ENCODE assay signal across 9 cellular contexts in the genomic region with DNA sequence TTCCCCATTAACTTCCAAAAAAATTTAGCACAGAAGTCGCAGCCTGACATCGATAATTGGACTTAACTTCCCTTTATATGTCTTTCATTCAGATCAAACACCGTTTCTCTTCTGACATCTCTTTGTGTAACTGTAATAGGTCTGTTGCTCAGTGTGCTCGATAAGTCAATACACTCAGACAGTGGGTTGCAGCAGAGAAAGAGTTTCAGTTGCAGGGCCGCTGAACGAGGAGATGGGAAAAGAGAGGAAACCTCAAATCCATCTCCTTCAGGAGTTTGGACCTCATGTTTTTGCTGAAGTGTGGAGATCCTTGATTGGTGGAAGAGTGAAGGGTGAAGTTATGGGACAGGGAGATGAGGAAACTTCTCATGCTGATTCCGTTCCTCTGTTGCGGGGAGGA. TPM values are rescaled to one million over a fixed set of nuclear protein-coding genes. Genes with fewer than 3 reads are reported as not detected.
DNase-seq lines count a peak whose midpoint lies in the region; ATAC-seq and TF ChIP-seq lines count a peak whose summit lies in the region.
"Had no signal": no experiment of that assay in that cellular context is flagged by ENCODE, and none has a peak within 500 bp of the region (broad histone marks: within the 10 kb centered on the region; RNA-seq: fewer than 3 reads in every experiment).

No MANE protein-coding gene starts in this region.

- TF ChIP-seq POLR2A in Peyer's patch (IDR thresholded peaks at IDR 0.05): no peak
- no peak for TF ChIP-seq POLR2A in esophagus muscularis mucosa (IDR thresholded peaks at IDR 0.05; ENCODE audit: low read depth)

- ATAC-seq in psoas muscle (peak in 1 of 4 donors; percentile 27), GM18858 (IDR thresholded peaks at IDR 0.05; ENCODE audit: unreplicated experiment) (no peak), HG03196 (IDR thresholded peaks at IDR 0.05; ENCODE audit: unreplicated experiment) (no peak), HG03460 (IDR thresholded peaks at IDR 0.05; ENCODE audit: unreplicated experiment) (no peak), HG02798 (IDR thresholded peaks at IDR 0.05; ENCODE audit: poor library complexity, unreplicated experiment) (no peak)

- no peak for TF ChIP-seq EP300 in esophagus muscularis mucosa (IDR thresholded peaks at IDR 0.05)

- no peak for DNase-seq in Peyer's patch
- DNase-seq in esophagus muscularis mucosa (ENCODE audit: extremely low spot score): no peak
- DNase-seq in psoas muscle: no peak
- DNase-seq: NCI-H774 had no signal

- TF ChIP-seq CTCF in Peyer's patch (IDR thresholded peaks at IDR 0.05) (no peak), esophagus muscularis mucosa (IDR thresholded peaks at IDR 0.05) (no peak), psoas muscle (IDR thresholded peaks at IDR 0.05) (no peak)

- peaks cover 0 to 20% (median 2%) of the 10 kb centered on the region in 4 donors for H3K4me1 ChIP-seq in Peyer's patch
- peaks cover 27 to 38% (median 36%) of the 10 kb centered on the region in 4 donors for H3K4me1 ChIP-seq in esophagus muscularis mucosa
- peaks cover 34% of the 10 kb centered on the region for H3K4me1 ChIP-seq in psoas muscle

- no peaks in the 10 kb centered on the region for H3K9me3 ChIP-seq in Peyer's patch
- H3K9me3 ChIP-seq in esophagus muscularis mucosa: no peaks in the 10 kb centered on the region
- no peaks in the 10 kb centered on the region for H3K9me3 ChIP-seq in psoas muscle

- 80% methylated on average over 8 of the region's 8 CpGs for WGBS in esophagus muscularis mucosa
- 36 to 69% (median 49%) methylated on average over 8 of the region's 8 CpGs for WGBS in psoas muscle, 3 donors

- H3K27ac ChIP-seq in Peyer's patch (peak overlapping the region in 1 of 4 donors; percentile 87), esophagus muscularis mucosa (replicated peaks in 1 of 4) (peak overlapping the region in 3 of 4 donors; percentile 82 to 89 (median 88)), psoas muscle (peak overlapping the region; percentile 91)

- H3K36me3 ChIP-seq in Peyer's patch (no peaks in the 10 kb centered on the region), esophagus muscularis mucosa (peaks cover 0 to 5% (median 0%) of the 10 kb centered on the region in 4 donors), psoas muscle (ENCODE audit: insufficient read depth in 1 of 2, low read depth in 1 of 2) (no peaks in the 10 kb centered on the region)

- H3K4me3 ChIP-seq in GM08714 (ENCODE audit: low read length): peak overlapping the region; percentile 95
- peak overlapping the region in 3 of 4 donors; percentile 75 to 93 (median 87) for H3K4me3 ChIP-seq in Peyer's patch
- H3K4me3 ChIP-seq in esophagus muscularis mucosa: peak overlapping the region; percentile 60 to 99 (median 84)
- H3K4me3 ChIP-seq in psoas muscle: peak overlapping the region; percentile 85

- H3K27me3 ChIP-seq in Peyer's patch (no peaks in the 10 kb centered on the region), esophagus muscularis mucosa (peaks cover 0 to 13% (median 0%) of the 10 kb centered on the region in 4 donors), psoas muscle (ENCODE audit: insufficient read depth in 3 of 3, low read length in 2 of 3) (no peaks in the 10 kb centered on the region)

- intact Hi-C loops in esophagus muscularis mucosa (cut with DNase I): loop anchor here (10.0 kb wide), 1 partner anchor 142 kb away; a partner anchor contains a TSS
- intact Hi-C loops in psoas muscle (cut with DNase I): loop anchor here in 1 of 2 donors (10.0 kb wide), 1 partner anchor 132 kb away; no protein-coding TSS in a partner anchor

RNA-seq across cellular contexts. Expression of a gene that starts 1.1 kb away (rescaled TPM):
- total RNA-seq in Peyer's patch (10 to 100 TPM; 26.4 to 39.8 (median 34.1) TPM), esophagus muscularis mucosa (10 to 100 TPM; 21.6 to 28.6 (median 27.2) TPM), psoas muscle (10 to 100 TPM; 59.3 to 95.0 (median 83.7) TPM)
- 100 to 1,000 TPM in 1 of 3 donors, 10 to 100 TPM in 2; 62.7 to 105 (median 80.0) TPM for polyA plus RNA-seq in psoas muscle

RNA-seq across cellular contexts. Expression of a gene that starts 32.8 kb away (rescaled TPM):
- total RNA-seq in Peyer's patch (1 to 10 TPM in 2 of 4 donors, under 1 TPM in 2; 0.80 to 6.6 (median 2.5) TPM), esophagus muscularis mucosa (under 1 TPM in 1 of 4 donors, not detected in 3; 0.39 TPM), psoas muscle (1 to 10 TPM in 1 of 4 donors, under 1 TPM in 3; 0.32 to 3.3 (median 0.66) TPM)
- under 1 TPM in 2 of 3 donors, not detected in 1; 0.29 to 0.83 TPM for polyA plus RNA-seq in psoas muscle
